ENCODE assay signal across 15 cellular contexts in genomic region chr22:49761836-49762235, GRCh38.
DNase-seq lines count a peak whose midpoint lies in the region; ATAC-seq and TF ChIP-seq lines count a peak whose summit lies in the region.
"Had no signal": no experiment of that assay in that cellular context is flagged by ENCODE, and none has a peak within 500 bp of the region (broad histone marks: within the 10 kb centered on the region; RNA-seq: fewer than 3 reads in every experiment).

No MANE protein-coding gene starts in this region.

- no peaks in the 10 kb centered on the region for H3K79me2 ChIP-seq in osteoblast (ENCODE audit: insufficient read depth, low read length)

- H3K9me3 Mint-ChIP-seq in activated CD8-positive, alpha-beta T cell treated with anti-CD3 and anti-CD28 coated beads, Interleukin-2, amount 10 ng/mL, durations not matched to agents 7 days and 5 days (ENCODE audit: insufficient read depth): peaks cover under 1% of the 10 kb centered on the region
- H3K9me3 Mint-ChIP-seq in activated CD8-positive, alpha-beta T cell treated with anti-CD3 and anti-CD28 coated beads for 36 hours: peaks cover 4% of the 10 kb centered on the region
- H3K9me3 Mint-ChIP-seq in endothelial cell (ENCODE audit: unreplicated experiment): peaks cover under 1% of the 10 kb centered on the region
- H3K9me3 Mint-ChIP-seq in CD8-positive, alpha-beta T cell: peaks cover 3% of the 10 kb centered on the region
- H3K9me3 Mint-ChIP-seq: CD4-positive, alpha-beta T cell had no signal

- no peak for TF ChIP-seq CTCF in activated CD8-positive, alpha-beta T cell treated with anti-CD3 and anti-CD28 coated beads for 36 hours (IDR thresholded peaks at IDR 0.05)
- TF ChIP-seq CTCF in endothelial cell (IDR thresholded peaks at IDR 0.05; ENCODE audit: unreplicated experiment) (no peak), osteoblast (IDR thresholded peaks at IDR 0.05; ENCODE audit: extremely low read depth, low read depth, low read length) (no peak)
- no peak for TF ChIP-seq CTCF in CD8-positive, alpha-beta T cell (IDR thresholded peaks at IDR 0.05)

- H3K4me3 Mint-ChIP-seq in activated CD8-positive, alpha-beta T cell treated with anti-CD3 and anti-CD28 coated beads, Interleukin-2, amount 10 ng/mL, durations not matched to agents 7 days and 5 days: no peak overlapping the region
- no peak overlapping the region for H3K4me3 Mint-ChIP-seq in activated CD8-positive, alpha-beta T cell treated with anti-CD3 and anti-CD28 coated beads for 36 hours
- H3K4me3 Mint-ChIP-seq in endothelial cell (ENCODE audit: unreplicated experiment): peak overlapping the region; percentile 31
- H3K4me3 Mint-ChIP-seq in CD8-positive, alpha-beta T cell: no peak overlapping the region
- H3K4me3 Mint-ChIP-seq: CD4-positive, alpha-beta T cell had no signal

- no peaks in the 10 kb centered on the region for H3K4me1 ChIP-seq in osteoblast (ENCODE audit: insufficient read depth, low read length)
- H3K4me1 ChIP-seq in CD8-positive, alpha-beta T cell (ENCODE audit: insufficient read depth, low read length): peaks cover 13% of the 10 kb centered on the region

- no peaks in the 10 kb centered on the region for H4K20me1 ChIP-seq in osteoblast (ENCODE audit: insufficient read depth, low read length)

- H3K27ac Mint-ChIP-seq in activated CD8-positive, alpha-beta T cell treated with anti-CD3 and anti-CD28 coated beads, Interleukin-2, amount 10 ng/mL, durations not matched to agents 7 days and 5 days: peak overlapping the region; percentile 42
- no peak overlapping the region for H3K27ac Mint-ChIP-seq in activated CD8-positive, alpha-beta T cell treated with anti-CD3 and anti-CD28 coated beads for 36 hours
- H3K27ac Mint-ChIP-seq in endothelial cell (ENCODE audit: unreplicated experiment): peak overlapping the region; percentile 30
- no peak overlapping the region for H3K27ac Mint-ChIP-seq in CD8-positive, alpha-beta T cell
- H3K27ac Mint-ChIP-seq: CD4-positive, alpha-beta T cell had no signal

- no peak overlapping the region for H3K4me2 ChIP-seq in osteoblast (ENCODE audit: insufficient read depth, low read length)

- no peaks in the 10 kb centered on the region for H3K36me3 Mint-ChIP-seq in activated CD8-positive, alpha-beta T cell treated with anti-CD3 and anti-CD28 coated beads, Interleukin-2, amount 10 ng/mL, durations not matched to agents 7 days and 5 days (ENCODE audit: low read depth)
- no peaks in the 10 kb centered on the region for H3K36me3 Mint-ChIP-seq in activated CD8-positive, alpha-beta T cell treated with anti-CD3 and anti-CD28 coated beads for 36 hours (ENCODE audit: low read depth)
- peaks cover 7% of the 10 kb centered on the region for H3K36me3 Mint-ChIP-seq in endothelial cell (ENCODE audit: low read depth, unreplicated experiment)
- H3K36me3 Mint-ChIP-seq in CD8-positive, alpha-beta T cell: no peaks in the 10 kb centered on the region

- no peak overlapping the region for H2AFZ ChIP-seq in osteoblast (ENCODE audit: low read length)

- no peak for ATAC-seq in activated CD8-positive, alpha-beta T cell treated with anti-CD3 and anti-CD28 coated beads, Interleukin-2, amount 10 ng/mL, durations not matched to agents 7 days and 5 days
- ATAC-seq in activated CD8-positive, alpha-beta T cell treated with anti-CD3 and anti-CD28 coated beads for 36 hours: no peak
- no peak for ATAC-seq in CD8-positive, alpha-beta T cell

- POLR2A ChIA-PET in activated CD8-positive, alpha-beta T cell treated with anti-CD3 and anti-CD28 coated beads, Interleukin-2, amount 10 ng/mL, durations not matched to agents 7 days and 5 days (lab: Charles Lee): no interaction called here
- POLR2A ChIA-PET in activated CD8-positive, alpha-beta T cell treated with anti-CD3 and anti-CD28 coated beads for 36 hours (lab: Charles Lee): no interaction called here
- POLR2A ChIA-PET in CD8-positive, alpha-beta T cell (lab: Charles Lee): no interaction called here

- CTCF ChIA-PET in activated CD8-positive, alpha-beta T cell treated with anti-CD3 and anti-CD28 coated beads, Interleukin-2, amount 10 ng/mL, durations not matched to agents 7 days and 5 days (lab: Charles Lee): interaction anchor here (1.7 to 2.3 kb wide), 2 partner anchors 255 to 269 kb away, joined by 4 to 12 read pairs; no protein-coding TSS in a partner anchor
- CTCF ChIA-PET in activated CD8-positive, alpha-beta T cell treated with anti-CD3 and anti-CD28 coated beads for 36 hours (lab: Charles Lee): interaction anchor here (1.0 kb wide), 2 partner anchors 60 to 95 kb away, joined by 3 read pairs; no protein-coding TSS in a partner anchor
- CTCF ChIA-PET in CD8-positive, alpha-beta T cell (lab: Charles Lee): no interaction called here

- H3K9me3 ChIP-seq in KOPT-K1 (ENCODE audit: insufficient read depth, low read length, poor library complexity, severe bottlenecking) (peaks cover 19% of the 10 kb centered on the region), osteoblast (ENCODE audit: low read depth, low read length) (no peaks in the 10 kb centered on the region)
- H3K9me3 ChIP-seq in CD8-positive, alpha-beta T cell (ENCODE audit: low read length): no peaks in the 10 kb centered on the region

- DNase-seq in activated CD8-positive, alpha-beta T cell treated with anti-CD3 and anti-CD28 coated beads, Interleukin-2, amount 10 ng/mL, durations not matched to agents 7 days and 5 days: no peak
- DNase-seq in activated CD8-positive, alpha-beta T cell treated with anti-CD3 and anti-CD28 coated beads for 36 hours: no peak
- no peak for DNase-seq in endothelial cell (ENCODE audit: low spot score)
- peak; percentile 74 for DNase-seq in osteoblast (ENCODE audit: insufficient read length, low spot score, missing footprints)
- DNase-seq in NK-92 (lab: John Stamatoyannopoulos, UW; ENCODE audit: unreplicated experiment): no peak
- no peak for DNase-seq in GOT3 (lab: John Stamatoyannopoulos, UW)
- no peak for DNase-seq in CD8-positive, alpha-beta T cell
- DNase-seq: AML-193; C1 segment of cervical spinal cord; CD4-positive, alpha-beta T cell; DMS79; HCEC 1CT had no signal

- H3K36me3 ChIP-seq in KOPT-K1 (ENCODE audit: insufficient read depth, low read length): no peaks in the 10 kb centered on the region
- H3K36me3 ChIP-seq in osteoblast (ENCODE audit: insufficient read depth, low read length): no peaks in the 10 kb centered on the region
- H3K36me3 ChIP-seq in CD8-positive, alpha-beta T cell (ENCODE audit: insufficient read depth, low read length): no peaks in the 10 kb centered on the region

- peaks cover 29% of the 10 kb centered on the region for H3K4me1 Mint-ChIP-seq in activated CD8-positive, alpha-beta T cell treated with anti-CD3 and anti-CD28 coated beads, Interleukin-2, amount 10 ng/mL, durations not matched to agents 7 days and 5 days (ENCODE audit: low read depth)
- peaks cover 21% of the 10 kb centered on the region for H3K4me1 Mint-ChIP-seq in activated CD8-positive, alpha-beta T cell treated with anti-CD3 and anti-CD28 coated beads for 36 hours (ENCODE audit: low read depth)
- peaks cover 8% of the 10 kb centered on the region for H3K4me1 Mint-ChIP-seq in endothelial cell (ENCODE audit: unreplicated experiment)
- peaks cover 20% of the 10 kb centered on the region for H3K4me1 Mint-ChIP-seq in CD8-positive, alpha-beta T cell (ENCODE audit: low read depth)

- peaks cover 5% of the 10 kb centered on the region for H3K27me3 Mint-ChIP-seq in activated CD8-positive, alpha-beta T cell treated with anti-CD3 and anti-CD28 coated beads, Interleukin-2, amount 10 ng/mL, durations not matched to agents 7 days and 5 days (ENCODE audit: low read depth)
- H3K27me3 Mint-ChIP-seq in activated CD8-positive, alpha-beta T cell treated with anti-CD3 and anti-CD28 coated beads for 36 hours: no peaks in the 10 kb centered on the region
- H3K27me3 Mint-ChIP-seq in endothelial cell (ENCODE audit: unreplicated experiment): peaks cover 1% of the 10 kb centered on the region
- H3K27me3 Mint-ChIP-seq in CD8-positive, alpha-beta T cell (ENCODE audit: low read depth): no peaks in the 10 kb centered on the region
- H3K27me3 Mint-ChIP-seq: CD4-positive, alpha-beta T cell had no signal

- intact Hi-C loops in activated CD8-positive, alpha-beta T cell treated with anti-CD3 and anti-CD28 coated beads for 36 hours (cut with micrococcal nuclease): loop anchor here (10.0 kb wide), 1 partner anchor 163 kb away; no protein-coding TSS in a partner anchor
- intact Hi-C loops in CD8-positive, alpha-beta T cell (cut with DNase I, micrococcal nuclease): loop anchor here in 1 of 2 experiments (10.0 kb wide), 1 partner anchor 383 kb away; no protein-coding TSS in a partner anchor

- no peaks in the 10 kb centered on the region for H3K27me3 ChIP-seq in osteoblast (ENCODE audit: insufficient read depth, low read length)
- H3K27me3 ChIP-seq in CD8-positive, alpha-beta T cell (ENCODE audit: insufficient read depth, low read length): no peaks in the 10 kb centered on the region

- H3K27ac ChIP-seq in KOPT-K1 (ENCODE audit: low read depth, low read length, poor library complexity, severe bottlenecking) (peak overlapping the region; percentile 23), osteoblast (ENCODE audit: low read depth, low read length) (no peak overlapping the region)
- H3K27ac ChIP-seq in CD8-positive, alpha-beta T cell (ENCODE audit: low read depth, low read length): no peak overlapping the region
- H3K27ac ChIP-seq: 22Rv1 had no signal

- H3K4me3 ChIP-seq in osteoblast (ENCODE audit: insufficient read depth, low read length): no peak overlapping the region
- no peak overlapping the region for H3K4me3 ChIP-seq in CD8-positive, alpha-beta T cell (ENCODE audit: low read depth, low read length)
- H3K4me3 ChIP-seq: GM12878 had no signal

Comparison
In these comparisons a context has a peak if more than half of its experiments do, and no peak if none do; other contexts are left out.
1. H3K27ac Mint-ChIP-seq: peak in activated CD8-positive, alpha-beta T cell treated with anti-CD3 and anti-CD28 coated beads, Interleukin-2, amount 10 ng/mL, durations not matched to agents 7 days and 5 days (single experiment) and endothelial cell (single experiment); none in activated CD8-positive, alpha-beta T cell treated with anti-CD3 and anti-CD28 coated beads for 36 hours (single experiment) and CD8-positive, alpha-beta T cell (single experiment).